Comparison of ENCODE assay signal across 8 cellular contexts in the genomic region with DNA sequence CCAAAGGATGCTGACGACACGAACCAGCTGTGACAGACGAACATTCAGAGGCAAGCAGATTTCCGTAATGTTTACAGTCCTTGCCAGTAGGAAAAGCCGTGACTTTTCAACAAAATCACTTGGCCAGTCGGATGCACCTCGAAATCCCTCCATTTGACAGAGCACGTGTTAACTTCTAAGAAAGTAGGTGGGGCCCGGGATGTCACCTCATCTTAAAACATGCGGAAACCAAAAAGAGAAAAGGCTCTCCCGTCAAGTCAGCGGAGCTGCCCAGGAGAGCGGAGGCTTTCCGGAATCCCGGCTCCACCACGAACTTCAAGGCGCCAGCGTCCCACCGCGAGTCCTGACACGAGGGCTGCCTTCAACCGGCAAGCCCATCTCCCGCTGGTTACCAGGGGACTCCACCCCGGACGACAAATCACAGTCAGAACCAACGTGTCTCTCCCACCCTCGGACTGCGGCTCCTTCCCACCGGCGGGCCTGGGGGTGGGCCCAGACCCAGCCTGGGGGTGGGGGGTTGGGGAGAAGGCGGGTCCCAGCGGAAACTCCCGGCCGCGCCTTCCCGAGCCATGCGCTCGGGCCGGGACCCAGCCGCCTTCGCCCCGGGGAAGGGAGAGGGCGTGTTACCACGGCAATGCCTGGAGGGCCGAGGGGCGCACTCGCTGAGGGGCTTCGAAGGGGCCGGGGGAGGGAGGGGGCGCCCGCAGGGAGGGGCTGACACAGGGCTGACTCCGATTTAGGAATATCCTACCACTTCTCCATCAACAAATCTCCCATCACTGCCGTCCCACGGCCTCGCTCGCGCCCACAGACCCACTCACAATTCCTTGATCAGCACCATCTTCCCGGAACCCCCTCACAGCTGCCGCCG. TPM values are rescaled to one million over a fixed set of nuclear protein-coding genes. Genes with fewer than 3 reads are reported as not detected.
DNase-seq lines count a peak whose midpoint lies in the region; ATAC-seq and TF ChIP-seq lines count a peak whose summit lies in the region.

No MANE protein-coding gene starts in this region.

- H3K4me3 ChIP-seq in fibroblast of lung (replicated peaks in 1 of 4; ENCODE audit: control extremely low read depth in 1 of 4, insufficient read depth in 1 of 4, low read depth in 3 of 4, low read length in 4 of 4): peak overlapping the region; percentile 44 to 90 (median 64)

- ATAC-seq in HG02870 (IDR thresholded peaks at IDR 0.05; ENCODE audit: unreplicated experiment): peak; percentile 19
- ATAC-seq in HG03159 (IDR thresholded peaks at IDR 0.05; ENCODE audit: unreplicated experiment): no peak

- peak overlapping the region; percentile 99 for H3K4me3 Mint-ChIP-seq in activated T-helper 1 cell treated with anti-CD3 and anti-CD28 coated beads, Interleukin-12 subunit alpha, Interleukin-12 subunit beta, Interleukin-2, Interleukin-4 antibody, amounts not matched to agents 30 ng/mL and 10 ng/mL and 1 ng/mL, durations not matched to agents 14 hours and 24 hours and 36 hours
- peak overlapping the region; percentile 86 for H3K4me3 Mint-ChIP-seq in nephron progenitor cell

- H3K9ac ChIP-seq in fibroblast of lung (ENCODE audit: insufficient read depth, low read length): peak overlapping the region; percentile 83

- no peaks in the 10 kb centered on the region for H3K27me3 ChIP-seq in fibroblast of lung (ENCODE audit: control insufficient read depth, insufficient read depth, low read length)

- peaks cover 4% of the 10 kb centered on the region for H4K20me1 ChIP-seq in fibroblast of lung (ENCODE audit: control insufficient read depth, extremely low read depth, insufficient read depth, low read length)

- peaks cover 5% of the 10 kb centered on the region for H3K27me3 Mint-ChIP-seq in activated T-helper 1 cell treated with anti-CD3 and anti-CD28 coated beads, Interleukin-12 subunit alpha, Interleukin-12 subunit beta, Interleukin-2, Interleukin-4 antibody, amounts not matched to agents 30 ng/mL and 10 ng/mL and 1 ng/mL, durations not matched to agents 14 hours and 24 hours and 36 hours (ENCODE audit: insufficient read depth)
- peaks cover 3% of the 10 kb centered on the region for H3K27me3 Mint-ChIP-seq in nephron progenitor cell (ENCODE audit: low read depth, poor library complexity)

- peak overlapping the region; percentile 79 for H3K27ac ChIP-seq in fibroblast of lung (ENCODE audit: insufficient read depth, low read length)

- peak overlapping the region; percentile 87 for H3K4me2 ChIP-seq in fibroblast of lung (ENCODE audit: extremely low read depth, insufficient read depth, low read length)

- peak overlapping the region; percentile 100 for H3K27ac Mint-ChIP-seq in activated T-helper 1 cell treated with anti-CD3 and anti-CD28 coated beads, Interleukin-12 subunit alpha, Interleukin-12 subunit beta, Interleukin-2, Interleukin-4 antibody, amounts not matched to agents 30 ng/mL and 10 ng/mL and 1 ng/mL, durations not matched to agents 14 hours and 24 hours and 36 hours
- peak overlapping the region; percentile 99 for H3K27ac Mint-ChIP-seq in nephron progenitor cell

- TF ChIP-seq CTCF in GM10248 (IDR thresholded peaks at IDR 0.05; ENCODE audit: control extremely low read depth, extremely low read depth, low read depth, missing control alignments) (no peak), fibroblast of lung (conservative IDR thresholded peaks at IDR 0.05 in 1 of 2, IDR thresholded peaks at IDR 0.05 in 1 of 2; ENCODE audit: low read depth in 1 of 2, low read length in 2 of 2) (no peak), nephron progenitor cell (IDR thresholded peaks at IDR 0.05) (no peak)

- no peaks in the 10 kb centered on the region for H3K9me3 ChIP-seq in fibroblast of lung (ENCODE audit: control insufficient read depth, insufficient read depth, low read depth, low read length)

- H3K4me1 ChIP-seq in fibroblast of lung (ENCODE audit: control insufficient read depth, extremely low read depth, insufficient read depth, low read length): peaks cover 5% of the 10 kb centered on the region

- H3K36me3 ChIP-seq in fibroblast of lung (ENCODE audit: control insufficient read depth, insufficient read depth, low read length): peaks cover 1% of the 10 kb centered on the region

- peak; percentile 69 for DNase-seq in GM10248 (ENCODE audit: extremely low spot score)
- DNase-seq in OCI-M1 (lab: John Stamatoyannopoulos, UW): peak; percentile 53
- DNase-seq in activated T-helper 1 cell treated with anti-CD3 and anti-CD28 coated beads, Interleukin-12 subunit alpha, Interleukin-12 subunit beta, Interleukin-2, Interleukin-4 antibody, amounts not matched to agents 30 ng/mL and 10 ng/mL and 1 ng/mL, durations not matched to agents 14 hours and 24 hours and 36 hours (ENCODE audit: low spot score): peak; percentile 49
- DNase-seq in fibroblast of lung (ENCODE audit: low read depth in 2 of 2): peak; percentile 58 to 61
- peak; percentile 70 for DNase-seq in nephron progenitor cell
- peak in 5 of 6 experiments; percentile 36 to 57 (median 53) for DNase-seq in stimulated activated naive CD4-positive, alpha-beta T cell (lab: John Stamatoyannopoulos, UW)

- intact Hi-C loops in activated T-helper 1 cell treated with anti-CD3 and anti-CD28 coated beads, Interleukin-12 subunit alpha, Interleukin-12 subunit beta, Interleukin-2, Interleukin-4 antibody, amounts not matched to agents 30 ng/mL and 10 ng/mL and 1 ng/mL, durations not matched to agents 14 hours and 24 hours and 36 hours (cut with micrococcal nuclease): loop anchor here (1.0 to 5.0 kb wide), 8 partner anchors 14 to 1486 kb away; a partner anchor contains a TSS

- POLR2A ChIA-PET in GM10248 (lab: Yijun Ruan, JAX): no interaction called here

- H3K36me3 Mint-ChIP-seq in activated T-helper 1 cell treated with anti-CD3 and anti-CD28 coated beads, Interleukin-12 subunit alpha, Interleukin-12 subunit beta, Interleukin-2, Interleukin-4 antibody, amounts not matched to agents 30 ng/mL and 10 ng/mL and 1 ng/mL, durations not matched to agents 14 hours and 24 hours and 36 hours (ENCODE audit: low read depth): peaks cover 32% of the 10 kb centered on the region
- peaks cover 21% of the 10 kb centered on the region for H3K36me3 Mint-ChIP-seq in nephron progenitor cell (ENCODE audit: low read depth)

- CTCF ChIA-PET in GM10248 (lab: Yijun Ruan, JAX): interaction anchor here (0.8 to 2.5 kb wide), 9 partner anchors 10 to 133 kb away, joined by 3 to 6 read pairs (median 5); no protein-coding TSS in a partner anchor

- H3K79me2 ChIP-seq in fibroblast of lung (ENCODE audit: control insufficient read depth, insufficient read depth, low read length): peaks cover 72% of the 10 kb centered on the region

- H3K9me3 Mint-ChIP-seq in activated T-helper 1 cell treated with anti-CD3 and anti-CD28 coated beads, Interleukin-12 subunit alpha, Interleukin-12 subunit beta, Interleukin-2, Interleukin-4 antibody, amounts not matched to agents 30 ng/mL and 10 ng/mL and 1 ng/mL, durations not matched to agents 14 hours and 24 hours and 36 hours: no peaks in the 10 kb centered on the region
- H3K9me3 Mint-ChIP-seq in nephron progenitor cell: peaks cover 5% of the 10 kb centered on the region

- peaks cover 73% of the 10 kb centered on the region for H3K4me1 Mint-ChIP-seq in activated T-helper 1 cell treated with anti-CD3 and anti-CD28 coated beads, Interleukin-12 subunit alpha, Interleukin-12 subunit beta, Interleukin-2, Interleukin-4 antibody, amounts not matched to agents 30 ng/mL and 10 ng/mL and 1 ng/mL, durations not matched to agents 14 hours and 24 hours and 36 hours (ENCODE audit: low read depth)
- peaks cover 68% of the 10 kb centered on the region for H3K4me1 Mint-ChIP-seq in nephron progenitor cell

- no peak overlapping the region for H2AFZ ChIP-seq in fibroblast of lung (ENCODE audit: low read length)

RNA-seq across cellular contexts. Expression of a gene that starts 0.5 kb away (rescaled TPM):
- total RNA-seq in activated T-helper 1 cell treated with anti-CD3 and anti-CD28 coated beads, Interleukin-12 subunit alpha, Interleukin-12 subunit beta, Interleukin-2, Interleukin-4 antibody, amounts not matched to agents 30 ng/mL and 10 ng/mL and 1 ng/mL, durations not matched to agents 14 hours and 24 hours and 36 hours: 153 and 154 TPM in 2 replicates
- total RNA-seq in fibroblast of lung: 26.2 and 42.4 TPM in 2 replicates
- polyA plus RNA-seq in fibroblast of lung: 79.4 and 91.0 TPM in 2 replicates
- polyA plus RNA-seq in fibroblast of lung (2012): 68.7 and 80.6 TPM in 2 replicates
- 26.0 and 33.1 TPM in 2 replicates for polyA minus RNA-seq in fibroblast of lung (ENCODE audit: low replicate concordance)
